In the genomic region with DNA sequence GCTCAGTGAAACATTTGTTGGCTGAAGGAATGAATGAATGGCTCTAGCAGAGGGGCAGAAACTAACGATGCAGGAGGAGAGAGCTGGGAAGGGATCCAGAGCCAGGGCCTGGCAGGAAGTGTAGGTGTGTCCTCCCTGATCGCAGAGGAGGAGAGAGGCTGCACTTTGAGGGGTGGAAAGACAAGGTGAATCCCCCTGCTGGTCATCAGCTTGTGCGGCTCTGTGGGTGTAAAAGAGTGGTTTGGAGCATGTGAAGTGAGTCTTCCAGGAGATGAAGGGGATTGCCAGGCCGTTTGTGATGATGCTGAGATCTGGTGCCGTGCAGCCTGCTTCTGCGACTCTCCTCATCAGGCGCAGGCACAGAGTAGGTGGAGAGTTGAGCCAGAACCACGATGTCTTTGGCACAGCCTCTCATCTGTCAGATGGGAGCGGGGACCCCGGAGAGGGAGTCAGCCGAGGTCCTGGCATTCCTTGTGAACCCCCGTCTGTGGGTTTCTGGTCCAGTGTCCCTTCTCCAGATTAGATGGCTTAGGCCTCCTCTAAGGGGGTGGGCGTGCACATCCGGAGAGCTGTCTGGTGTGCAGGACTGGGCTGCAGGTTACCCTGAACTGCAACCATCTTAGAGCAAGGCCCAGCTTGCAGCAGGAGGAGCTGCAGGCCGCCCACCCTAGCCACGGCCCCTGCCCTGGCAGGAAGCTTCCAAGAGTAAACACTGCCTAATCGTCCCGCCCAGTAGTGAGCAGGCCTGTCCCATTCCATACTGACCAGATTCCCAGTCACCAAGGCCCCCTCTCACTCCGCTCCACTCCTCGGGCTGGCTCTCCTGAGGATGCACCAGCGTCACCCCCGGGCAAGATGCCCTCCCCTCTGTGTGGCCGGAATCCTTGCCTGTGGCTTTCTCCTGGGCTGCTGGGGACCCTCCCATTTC, we compare ENCODE assay signal across 9 cellular contexts. TPM values are rescaled to one million over a fixed set of nuclear protein-coding genes. Genes with fewer than 3 reads are reported as not detected.
DNase-seq lines count a peak whose midpoint lies in the region; ATAC-seq and TF ChIP-seq lines count a peak whose summit lies in the region.
"Had no signal": no experiment of that assay in that cellular context is flagged by ENCODE, and none has a peak within 500 bp of the region (broad histone marks: within the 10 kb centered on the region; RNA-seq: fewer than 3 reads in every experiment).

Gene ADAMTS13 (plus strand): TSS at position 753 of the 928 bp plus-strand sequence. CDS start 77 bp downstream, at position 830.

- H3K27me3 ChIP-seq in neural progenitor cell (no peaks in the 10 kb centered on the region), gastrocnemius medialis (peaks cover 0 to under 1% (median 0%) of the 10 kb centered on the region in 3 donors), left ventricle myocardium inferior (ENCODE audit: low read depth) (peaks cover 21% of the 10 kb centered on the region)

- H3K36me3 Mint-ChIP-seq in neural progenitor cell = no peaks in the 10 kb centered on the region

- peaks cover 7% of the 10 kb centered on the region for H4K20me1 ChIP-seq in neural progenitor cell (ENCODE audit: low read depth)

- no peak within 1 kb of the TSS for H3K4me3 Mint-ChIP-seq in neural progenitor cell

- H2AFZ ChIP-seq in neural progenitor cell (replicated peaks) = no peak within 1 kb of the TSS
- H2AFZ ChIP-seq: parathyroid adenoma had no signal

- H3K4me1 ChIP-seq in neural progenitor cell = peaks cover 4% of the 10 kb centered on the region
- H3K4me1 ChIP-seq in gastrocnemius medialis = peaks cover 18 to 29% of the 10 kb centered on the region in 2 donors
- H3K4me1 ChIP-seq in left ventricle myocardium inferior = peaks cover 19% of the 10 kb centered on the region
- H3K4me1 ChIP-seq: parathyroid adenoma had no signal

- in situ Hi-C loops in gastrocnemius medialis (cut with MboI; ENCODE audit: low sequenced_read_pairs in 4 of 4) = no loop called here

- H3K27ac ChIP-seq in angular gyrus (ENCODE audit: low read depth, low read length) (peak within 1 kb of the TSS; percentile 1), neural progenitor cell (no peak within 1 kb of the TSS), gastrocnemius medialis (peak within 1 kb of the TSS in 1 of 4 donors; percentile 77), left ventricle myocardium inferior (replicated peaks) (no peak within 1 kb of the TSS)
- H3K27ac ChIP-seq: parathyroid adenoma had no signal

- H3K36me3 ChIP-seq in neural progenitor cell (no peaks in the 10 kb centered on the region), gastrocnemius medialis (no peaks in the 10 kb centered on the region), left ventricle myocardium inferior (peaks cover 5% of the 10 kb centered on the region)

- intact Hi-C loops in gastrocnemius medialis (cut with DNase I; ENCODE audit: low total_unique reads) (no loop called here), left ventricle myocardium inferior (cut with micrococcal nuclease) (no loop called here), Right ventricle myocardium superior (cut with DNase I) (no loop called here)

- TF ChIP-seq CTCF in GM10266 (IDR thresholded peaks at IDR 0.05; ENCODE audit: control insufficient read depth, insufficient read depth, low read depth, missing control alignments) = peak; percentile 31
- peak; percentile 25 for TF ChIP-seq CTCF in neural progenitor cell (IDR thresholded peaks at IDR 0.05)
- TF ChIP-seq CTCF in gastrocnemius medialis (IDR thresholded peaks at IDR 0.05 in 4 of 5, conservative IDR thresholded peaks at IDR 0.05 in 1 of 5) = no peak
- TF ChIP-seq CTCF in left ventricle myocardium inferior (IDR thresholded peaks at IDR 0.05; ENCODE audit: borderline replicate concordance) = no peak

- H3K9me3 ChIP-seq in neural progenitor cell (ENCODE audit: low read depth) (no peaks in the 10 kb centered on the region), gastrocnemius medialis (no peaks in the 10 kb centered on the region), left ventricle myocardium inferior (replicated peaks) (no peaks in the 10 kb centered on the region)

- H3K4me1 Mint-ChIP-seq in neural progenitor cell = peaks cover 26% of the 10 kb centered on the region

- ATAC-seq in HG02678 (IDR thresholded peaks at IDR 0.05; ENCODE audit: unreplicated experiment) (peak; percentile 37), gastrocnemius medialis (no peak), Right ventricle myocardium superior (ENCODE audit: poor library complexity) (no peak), HG03097 (IDR thresholded peaks at IDR 0.05; ENCODE audit: low FRiP score, unreplicated experiment) (no peak)

- peak within 1 kb of the TSS; percentile 46 for H3K27ac Mint-ChIP-seq in neural progenitor cell

- H3K27me3 Mint-ChIP-seq in neural progenitor cell (ENCODE audit: insufficient read depth, low read depth) = peaks cover 11% of the 10 kb centered on the region

- no peaks in the 10 kb centered on the region for H3K9me3 Mint-ChIP-seq in neural progenitor cell

- DNase-seq in GM10266 (ENCODE audit: extremely low spot score) = peak; percentile 83
- peak; percentile 32 for DNase-seq in neural progenitor cell (ENCODE audit: low spot score)
- no peak for DNase-seq in gastrocnemius medialis
- no peak for DNase-seq in left ventricle myocardium inferior
- DNase-seq in Right ventricle myocardium superior = no peak

- peaks cover 20% of the 10 kb centered on the region for H3F3A ChIP-seq in neural progenitor cell (ENCODE audit: low read depth)

- no peak within 1 kb of the TSS for H3K4me2 ChIP-seq in neural progenitor cell

- peaks cover 16% of the 10 kb centered on the region for H3K79me2 ChIP-seq in neural progenitor cell (ENCODE audit: low read depth)
- H3K79me2 ChIP-seq: parathyroid adenoma had no signal

- H3K4me3 ChIP-seq in neural progenitor cell (no peak within 1 kb of the TSS), gastrocnemius medialis (no peak within 1 kb of the TSS), left ventricle myocardium inferior (no peak within 1 kb of the TSS)

- H3K9ac ChIP-seq in neural progenitor cell = peak within 1 kb of the TSS; percentile 34
- H3K9ac ChIP-seq: parathyroid adenoma had no signal

- TF ChIP-seq POLR2A in gastrocnemius medialis (IDR thresholded peaks at IDR 0.05) = no peak

RNA-seq across cellular contexts. Expression of gene ADAMTS13, which starts in this region (rescaled TPM):
- 2.4 and 6.1 TPM in 2 replicates for total RNA-seq in neural progenitor cell (ENCODE audit: low replicate concordance)
- total RNA-seq in gastrocnemius medialis = 1 to 10 TPM; 1.0 to 2.2 (median 1.4) TPM
- 3.1 TPM for total RNA-seq in left ventricle myocardium inferior
- 2.8 TPM for total RNA-seq in Right ventricle myocardium superior

Comparison
In these comparisons a context has a peak if more than half of its experiments do, and no peak if none do; other contexts are left out.
1. DNase-seq: peak in GM10266 (single experiment) and neural progenitor cell (single experiment); none in gastrocnemius medialis (0 of 2), left ventricle myocardium inferior (single experiment) and Right ventricle myocardium superior (single experiment).
2. CTCF ChIP-seq: peak in GM10266 (single experiment) and neural progenitor cell (single experiment); none in gastrocnemius medialis (0 of 5) and left ventricle myocardium inferior (single experiment).